22 cellular contexts compared by ENCODE assay signal in the genomic region with DNA sequence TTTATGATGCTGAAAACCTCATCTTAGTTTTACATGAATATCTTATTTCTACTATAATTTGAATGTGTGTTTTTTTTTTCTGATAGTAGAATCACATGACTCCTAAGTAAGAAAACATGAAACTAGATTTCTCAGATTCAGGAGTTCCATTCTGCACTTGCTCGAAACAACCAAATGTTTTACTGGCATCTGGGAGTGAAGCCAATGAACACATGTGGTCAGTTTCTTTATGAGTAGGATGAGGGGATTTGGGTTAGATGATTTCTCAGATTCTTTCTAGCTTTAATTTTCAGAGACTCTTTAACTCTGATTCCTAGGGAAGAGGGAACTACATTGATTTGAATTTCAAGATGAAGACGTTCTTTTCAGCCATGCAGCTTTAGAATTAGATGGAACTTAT.
DNase-seq lines count a peak whose midpoint lies in the region; ATAC-seq and TF ChIP-seq lines count a peak whose summit lies in the region.
"Had no signal": no experiment of that assay in that cellular context is flagged by ENCODE, and none has a peak within 500 bp of the region (broad histone marks: within the 10 kb centered on the region; RNA-seq: fewer than 3 reads in every experiment).

No MANE protein-coding gene starts in this region.

- H3K4me3 Mint-ChIP-seq in activated naive CD4-positive, alpha-beta T cell treated with anti-CD3 and anti-CD28 coated beads for 36 hours: no peak overlapping the region
- H3K4me3 Mint-ChIP-seq: immature natural killer cell, naive B cell had no signal

- H3K36me3 Mint-ChIP-seq in activated naive CD4-positive, alpha-beta T cell treated with anti-CD3 and anti-CD28 coated beads for 36 hours (ENCODE audit: low read depth): peaks cover 4% of the 10 kb centered on the region

- DNase-seq in GM12865 (ENCODE audit: low read depth): peak; percentile 12
- DNase-seq in amniotic epithelial cell (ENCODE audit: low read depth): peak; percentile 85
- peak; percentile 93 for DNase-seq in fibroblast of peridontal ligament (ENCODE audit: extremely low read depth)
- peak; percentile 79 for DNase-seq in skeletal muscle cell (ENCODE audit: low read depth)
- DNase-seq in ACHN: no peak
- no peak for DNase-seq in activated naive CD4-positive, alpha-beta T cell treated with anti-CD3 and anti-CD28 coated beads for 36 hours
- DNase-seq: activated CD4-positive, alpha-beta T cell treated with anti-CD3 and anti-CD28 coated beads for 48 hours; activated gamma-delta T cell; GDM1; immature natural killer cell; naive B cell; NCI-H1436; NCI-H82; pancreas; small intestine; stimulated activated CD4-positive, alpha-beta T cell treated with anti-CD3 and anti-CD28 coated beads, Interleukin-4, amount 100 ng/mL, for 4 hours; testis had no signal

- no peak overlapping the region for H3K4me3 ChIP-seq in GM12865 (ENCODE audit: low read depth, low read length)
- H3K4me3 ChIP-seq in skeletal muscle cell (ENCODE audit: low read depth, low read length): no peak overlapping the region
- H3K4me3 ChIP-seq: BLaER1, coronary artery, lung, pancreas, testis had no signal

- H3K27ac Mint-ChIP-seq in activated naive CD4-positive, alpha-beta T cell treated with anti-CD3 and anti-CD28 coated beads for 36 hours: no peak overlapping the region
- H3K27ac Mint-ChIP-seq: immature natural killer cell, naive B cell had no signal

- CTCF ChIA-PET in activated naive CD4-positive, alpha-beta T cell treated with anti-CD3 and anti-CD28 coated beads for 36 hours (lab: Charles Lee): interaction anchor here (0.7 kb wide), 1 partner anchor 37 kb away, joined by 3 read pairs; no protein-coding TSS in a partner anchor

- H3K9me3 Mint-ChIP-seq in activated naive CD4-positive, alpha-beta T cell treated with anti-CD3 and anti-CD28 coated beads for 36 hours: no peaks in the 10 kb centered on the region

- H3K27me3 Mint-ChIP-seq in activated naive CD4-positive, alpha-beta T cell treated with anti-CD3 and anti-CD28 coated beads for 36 hours (ENCODE audit: low read depth): no peaks in the 10 kb centered on the region
- H3K27me3 Mint-ChIP-seq: naive B cell had no signal

- intact Hi-C loops in activated naive CD4-positive, alpha-beta T cell treated with anti-CD3 and anti-CD28 coated beads for 36 hours (cut with micrococcal nuclease): no loop called here

- in situ Hi-C loops in ACHN (cut with HindIII; ENCODE audit: low pct_ligation_motif_present, low pct_unique_long_range_greater_than_20kb, low sequenced_read_pairs): no loop called here

- H3K4me1 Mint-ChIP-seq in activated naive CD4-positive, alpha-beta T cell treated with anti-CD3 and anti-CD28 coated beads for 36 hours (ENCODE audit: low read depth): no peaks in the 10 kb centered on the region
- H3K4me1 Mint-ChIP-seq: immature natural killer cell, naive B cell had no signal

- no peak for ATAC-seq in HG02623 (IDR thresholded peaks at IDR 0.05; ENCODE audit: unreplicated experiment)
- ATAC-seq in HG02885 (IDR thresholded peaks at IDR 0.05; ENCODE audit: poor library complexity, unreplicated experiment): no peak
- ATAC-seq: pancreas had no signal

- TF ChIP-seq CTCF in GM12865 (IDR thresholded peaks at IDR 0.05; ENCODE audit: insufficient read depth, low read depth, low read length, missing control alignments): no peak

Comparison
In these comparisons a context has a peak if more than half of its experiments do, and no peak if none do; other contexts are left out.
1. DNase-seq: peak in GM12865 (single experiment), amniotic epithelial cell (single experiment), fibroblast of peridontal ligament (single experiment) and skeletal muscle cell (single experiment); none in ACHN (single experiment) and activated naive CD4-positive, alpha-beta T cell treated with anti-CD3 and anti-CD28 coated beads for 36 hours (single experiment).